ENCODE assay signal across 1 cellular context in the genomic region with DNA sequence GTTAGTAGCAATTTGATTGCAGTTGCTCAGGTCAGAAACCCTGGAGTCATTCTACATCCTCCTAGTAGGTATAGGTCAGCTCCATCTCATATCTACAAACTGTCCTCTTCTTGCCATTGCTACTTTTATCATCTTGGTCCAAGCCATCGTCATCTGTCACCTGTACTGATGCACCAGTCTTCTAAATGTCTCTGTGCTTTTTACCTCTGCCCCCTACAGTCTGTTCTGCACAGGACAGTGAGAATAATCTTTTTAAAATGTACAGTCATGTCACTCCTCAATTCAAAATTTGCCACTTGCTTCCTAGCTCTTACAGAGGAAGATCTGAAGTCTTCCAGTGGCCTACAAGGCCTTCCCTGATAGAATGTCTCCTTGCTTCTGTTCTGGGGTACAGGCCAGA.
A peak's percentile ranks its signal among the peaks of the same experiment; 100 is the strongest.
TF ChIP-seq lines count a peak whose summit lies in the region.

No MANE protein-coding gene starts in this region.

TF ChIP-seq in GM12878, 131 proteins besides CTCF, POLR2A, EP300 and RAD21 (continued from another document):
- TF ChIP-seq, protein P1, sequence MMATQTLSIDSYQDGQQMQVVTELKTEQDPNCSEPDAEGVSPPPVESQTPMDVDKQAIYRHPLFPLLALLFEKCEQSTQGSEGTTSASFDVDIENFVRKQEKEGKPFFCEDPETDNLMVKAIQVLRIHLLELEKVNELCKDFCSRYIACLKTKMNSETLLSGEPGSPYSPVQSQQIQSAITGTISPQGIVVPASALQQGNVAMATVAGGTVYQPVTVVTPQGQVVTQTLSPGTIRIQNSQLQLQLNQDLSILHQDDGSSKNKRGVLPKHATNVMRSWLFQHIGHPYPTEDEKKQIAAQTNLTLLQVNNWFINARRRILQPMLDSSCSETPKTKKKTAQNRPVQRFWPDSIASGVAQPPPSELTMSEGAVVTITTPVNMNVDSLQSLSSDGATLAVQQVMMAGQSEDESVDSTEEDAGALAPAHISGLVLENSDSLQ (IDR thresholded peaks at IDR 0.05) = peak; percentile 49; the same call in 1 of the 2 replicates
- peak; percentile 65 for TF ChIP-seq RFX5 (IDR thresholded peaks at IDR 0.05; ENCODE audit: low read depth, low read length)
- no peak for TF ChIP-seq RELB (IDR thresholded peaks at IDR 0.05; ENCODE audit: low read depth)
